In the genomic region with DNA sequence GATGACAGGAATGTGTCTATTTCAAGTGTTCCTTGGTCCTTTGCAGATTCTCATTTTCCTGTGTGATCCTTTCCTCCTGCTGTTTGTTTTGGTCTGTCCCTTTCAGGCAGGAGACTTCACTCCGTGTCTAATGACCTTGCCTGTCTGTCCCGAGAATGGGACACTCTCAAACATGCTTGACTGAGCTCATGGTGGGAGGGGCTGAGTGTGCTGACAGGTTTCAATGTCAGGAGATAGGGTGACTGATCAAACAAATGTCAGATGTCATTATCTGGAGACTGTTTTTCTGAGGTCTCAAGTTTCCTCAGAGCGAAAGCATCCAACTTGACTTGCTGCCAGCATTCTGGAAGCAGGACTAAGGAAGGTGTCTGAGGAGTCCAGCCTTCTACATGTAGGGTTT, we compare ENCODE assay signal across 26 cellular contexts.
DNase-seq lines count a peak whose midpoint lies in the region; ATAC-seq, FAIRE-seq and TF ChIP-seq lines count a peak whose summit lies in the region.
"Had no signal": no experiment of that assay in that cellular context is flagged by ENCODE, and none has a peak within 500 bp of the region (broad histone marks: within the 10 kb centered on the region; RNA-seq: fewer than 3 reads in every experiment).

No MANE protein-coding gene starts in this region.

- peaks cover 0 to 3% (median 0%) of the 10 kb centered on the region in 3 donors for H3K4me1 ChIP-seq in pancreas
- H3K4me1 ChIP-seq in uterus: no peaks in the 10 kb centered on the region
- H3K4me1 ChIP-seq: right lobe of liver had no signal

- no peaks in the 10 kb centered on the region for H3K9me3 ChIP-seq in pancreas
- H3K9me3 ChIP-seq in uterus: no peaks in the 10 kb centered on the region
- H3K9me3 ChIP-seq: right lobe of liver had no signal

- FAIRE-seq in pancreas (lab: Jason Lieb, UNC): no peak
- FAIRE-seq: GM18507, TTC549 had no signal

- no peak for TF ChIP-seq RAD21 in Ishikawa (IDR thresholded peaks at IDR 0.05; ENCODE audit: low read depth)

- H3K27me3 ChIP-seq in pancreas (no peaks in the 10 kb centered on the region), uterus (no peaks in the 10 kb centered on the region)
- H3K27me3 ChIP-seq: right lobe of liver had no signal

- ATAC-seq in pancreas: peak; percentile 47 to 83 (median 71)
- no peak for ATAC-seq in HG02623 (IDR thresholded peaks at IDR 0.05; ENCODE audit: unreplicated experiment)
- ATAC-seq: right lobe of liver had no signal

- WGBS in pancreas, 2 donors: 18 to 19% methylated on average over 3 of the region's 3 CpGs

- TF ChIP-seq EP300 in Ishikawa (IDR thresholded peaks at IDR 0.05; ENCODE audit: borderline replicate concordance): peak; percentile 69; the same call in 1 of the 2 replicates

- H3K27ac ChIP-seq in pancreas (no peak overlapping the region), uterus (no peak overlapping the region)
- H3K27ac ChIP-seq: epithelial cell of prostate, GM23248, right lobe of liver had no signal

- no peak for TF ChIP-seq CTCF in pancreas (IDR thresholded peaks at IDR 0.05)
- TF ChIP-seq CTCF in uterus (IDR thresholded peaks at IDR 0.05): no peak

- H3K4me3 ChIP-seq in pancreas (no peak overlapping the region), uterus (no peak overlapping the region)
- H3K4me3 ChIP-seq: GM23248, right lobe of liver had no signal

- H3K36me3 ChIP-seq in pancreas: no peaks in the 10 kb centered on the region
- H3K36me3 ChIP-seq in uterus: no peaks in the 10 kb centered on the region
- H3K36me3 ChIP-seq: right lobe of liver had no signal

- DNase-seq in DMS53 (lab: John Stamatoyannopoulos, UW) (peak; percentile 91), astrocyte of the hippocampus (ENCODE audit: low read depth, low spot score) (peak; percentile 16), pancreas (peak in 4 of 6 donors; percentile 7 to 36 (median 17)), uterus (no peak), hypothalamus (lab: John Stamatoyannopoulos, UW) (no peak), superior temporal gyrus (ENCODE audit: extremely low spot score) (no peak)
- DNase-seq: activated CD4-positive, CD25-positive, alpha-beta regulatory T cell treated with anti-CD3 and anti-CD28 coated beads, Interleukin-2, amount 50 U/mL, for 72 hours; activated T-cell treated with anti-CD3 and anti-CD28 coated beads, Interleukin-2, amount 50 U/mL, for 1 hour; CD4-positive, CD25-positive, alpha-beta regulatory T cell; GF-D8; GM23248; Karpas-422; mesendoderm; MV-4-11; naive B cell; NCI-H1694 treated with DMSO at 0.1 percent for 48 hours; NCI-H446 treated with DMSO at 0.1 percent for 48 hours; right lobe of liver; SHP77 treated with DMSO at 0.1 percent for 48 hours; stimulated activated naive CD4-positive, alpha-beta T cell treated with Interleukin-2 at 50 U/mL for 16 hours; T-helper 1 cell had no signal

- intact Hi-C loops in pancreas (cut with DNase I): no loop called here
- intact Hi-C loops in uterus (cut with DNase I; ENCODE audit: low total_unique reads): no loop called here

- no peak for TF ChIP-seq POLR2A in uterus (IDR thresholded peaks at IDR 0.05)

TF ChIP-seq in Ishikawa, 13 proteins besides CTCF, POLR2A, EP300 and RAD21:
- TF ChIP-seq USF1 (IDR thresholded peaks at IDR 0.05) (no peak), YY1 (IDR thresholded peaks at IDR 0.05; ENCODE audit: low read depth) (peak; percentile 12; the same call in 1 of the 2 replicates), TEAD4 (IDR thresholded peaks at IDR 0.05) (peak; percentile 42; the same call in 1 of the 2 replicates), ZBTB7A (IDR thresholded peaks at IDR 0.05; ENCODE audit: low read depth) (no peak), MAX (IDR thresholded peaks at IDR 0.05) (no peak), CREB1 (IDR thresholded peaks at IDR 0.05; ENCODE audit: low read depth) (no peak), NFIC (IDR thresholded peaks at IDR 0.05) (peak; percentile 77), TAF1 (IDR thresholded peaks at IDR 0.05; ENCODE audit: low read depth) (no peak), TCF12 (IDR thresholded peaks at IDR 0.05; ENCODE audit: low read depth) (peak; percentile 74), FOXM1 (IDR thresholded peaks at IDR 0.05; ENCODE audit: borderline replicate concordance, low read depth) (no peak), EGR1 (IDR thresholded peaks at IDR 0.05) (no peak), CEBPB (IDR thresholded peaks at IDR 0.05) (no peak)
- TF ChIP-seq, protein P1, sequence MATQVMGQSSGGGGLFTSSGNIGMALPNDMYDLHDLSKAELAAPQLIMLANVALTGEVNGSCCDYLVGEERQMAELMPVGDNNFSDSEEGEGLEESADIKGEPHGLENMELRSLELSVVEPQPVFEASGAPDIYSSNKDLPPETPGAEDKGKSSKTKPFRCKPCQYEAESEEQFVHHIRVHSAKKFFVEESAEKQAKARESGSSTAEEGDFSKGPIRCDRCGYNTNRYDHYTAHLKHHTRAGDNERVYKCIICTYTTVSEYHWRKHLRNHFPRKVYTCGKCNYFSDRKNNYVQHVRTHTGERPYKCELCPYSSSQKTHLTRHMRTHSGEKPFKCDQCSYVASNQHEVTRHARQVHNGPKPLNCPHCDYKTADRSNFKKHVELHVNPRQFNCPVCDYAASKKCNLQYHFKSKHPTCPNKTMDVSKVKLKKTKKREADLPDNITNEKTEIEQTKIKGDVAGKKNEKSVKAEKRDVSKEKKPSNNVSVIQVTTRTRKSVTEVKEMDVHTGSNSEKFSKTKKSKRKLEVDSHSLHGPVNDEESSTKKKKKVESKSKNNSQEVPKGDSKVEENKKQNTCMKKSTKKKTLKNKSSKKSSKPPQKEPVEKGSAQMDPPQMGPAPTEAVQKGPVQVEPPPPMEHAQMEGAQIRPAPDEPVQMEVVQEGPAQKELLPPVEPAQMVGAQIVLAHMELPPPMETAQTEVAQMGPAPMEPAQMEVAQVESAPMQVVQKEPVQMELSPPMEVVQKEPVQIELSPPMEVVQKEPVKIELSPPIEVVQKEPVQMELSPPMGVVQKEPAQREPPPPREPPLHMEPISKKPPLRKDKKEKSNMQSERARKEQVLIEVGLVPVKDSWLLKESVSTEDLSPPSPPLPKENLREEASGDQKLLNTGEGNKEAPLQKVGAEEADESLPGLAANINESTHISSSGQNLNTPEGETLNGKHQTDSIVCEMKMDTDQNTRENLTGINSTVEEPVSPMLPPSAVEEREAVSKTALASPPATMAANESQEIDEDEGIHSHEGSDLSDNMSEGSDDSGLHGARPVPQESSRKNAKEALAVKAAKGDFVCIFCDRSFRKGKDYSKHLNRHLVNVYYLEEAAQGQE (IDR thresholded peaks at IDR 0.05; ENCODE audit: low read depth): no peak

Comparison
In these comparisons a context has a peak if more than half of its experiments do, and no peak if none do; other contexts are left out.
1. DNase-seq: peak in DMS53 (single experiment), astrocyte of the hippocampus (single experiment) and pancreas (4 of 6); none in uterus (0 of 2), hypothalamus (0 of 51) and superior temporal gyrus (single experiment).